ENCODE assay signal across 14 cellular contexts in the genomic region with DNA sequence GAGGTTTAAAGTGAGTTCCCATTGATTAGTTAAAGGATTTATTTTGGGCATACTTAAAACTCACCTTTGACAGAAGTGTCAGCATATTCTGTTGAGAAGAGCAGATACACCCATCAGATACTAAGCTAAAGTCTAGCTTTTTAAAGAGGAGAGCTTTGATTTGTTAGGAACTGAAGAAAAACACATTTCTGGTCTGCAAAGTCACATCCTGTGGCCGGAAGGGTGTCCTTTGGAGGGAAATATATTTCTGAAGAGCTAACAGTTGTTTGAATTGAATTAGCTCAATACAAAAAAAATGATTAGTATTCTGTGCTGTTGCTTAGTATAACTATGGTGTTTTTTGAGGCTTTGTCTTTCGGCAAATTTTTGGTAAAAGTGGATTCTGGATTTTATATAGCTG.
"Had no signal": no experiment of that assay in that cellular context is flagged by ENCODE, and none has a peak within 500 bp of the region (broad histone marks: within the 10 kb centered on the region; RNA-seq: fewer than 3 reads in every experiment).

No MANE protein-coding gene starts in this region.

- ATAC-seq: esophagus mucosa, left cardiac atrium, natural killer cell, right cardiac atrium had no signal

- DNase-seq: cerebellar nuclear complex; dorsolateral prefrontal cortex; effector CD8-positive, alpha-beta T cell; kidney; left cardiac atrium; mammary epithelial cell; natural killer cell; right cardiac atrium; small intestine; stimulated activated CD4-positive, alpha-beta T cell treated with anti-CD3 and anti-CD28 coated beads, Interleukin-12 subunit alpha, Interleukin-12 subunit beta, amount 100 ng/mL, for 4 hours; stimulated activated CD4-positive, alpha-beta T cell treated with anti-CD3 and anti-CD28 coated beads, Interleukin-2, amount 100 ng/mL, for 48 hours; stimulated activated naive CD4-positive, alpha-beta T cell treated with Interleukin-2 at 50 U/mL for 16 hours; trophoblast cell had no signal

- H3K27me3 ChIP-seq: dorsolateral prefrontal cortex had no signal

- H3K4me3 ChIP-seq: dorsolateral prefrontal cortex had no signal
